16 cellular contexts compared by ENCODE assay signal in the genomic region with DNA sequence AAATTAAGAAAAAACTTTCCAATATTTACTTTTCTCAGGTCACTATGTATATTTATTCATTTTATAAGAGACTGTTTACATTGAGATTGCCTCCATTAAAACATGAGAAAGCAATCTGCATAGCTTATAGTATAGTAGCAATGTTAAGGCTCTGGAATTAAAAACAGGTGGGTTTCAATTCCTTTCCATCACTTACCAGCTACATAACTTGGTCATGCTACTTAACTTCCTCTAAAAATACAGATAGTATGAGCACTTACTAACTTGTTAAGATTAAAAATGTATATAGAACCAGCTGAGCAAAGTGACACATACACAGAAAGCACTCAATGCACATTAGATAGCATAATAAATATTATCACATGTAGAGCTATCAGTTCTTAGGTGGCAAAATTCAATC.
A peak's percentile ranks its signal among the peaks of the same experiment; 100 is the strongest.
DNase-seq lines count a peak whose midpoint lies in the region; ATAC-seq and TF ChIP-seq lines count a peak whose summit lies in the region.
"Had no signal": no experiment of that assay in that cellular context is flagged by ENCODE, and none has a peak within 500 bp of the region (broad histone marks: within the 10 kb centered on the region; RNA-seq: fewer than 3 reads in every experiment).

No MANE protein-coding gene starts in this region.

- TF ChIP-seq CTCF in GM10248 (IDR thresholded peaks at IDR 0.05; ENCODE audit: control extremely low read depth, extremely low read depth, low read depth, missing control alignments), result no peak

- ATAC-seq in stimulated activated memory B cell treated with anti-CD40 and anti-IgM and Interleukin-4, amounts not matched to agents 10 μg/mL and 1 μg/mL and 100 μg/mL, for 72 hours, result no peak
- no peak for ATAC-seq in HG03469 (IDR thresholded peaks at IDR 0.05; ENCODE audit: unreplicated experiment)
- ATAC-seq: HepG2 had no signal

- H3K36me3 Mint-ChIP-seq in dendritic cell treated with granulocyte-macrophage colony-stimulating factor and Interleukin-4, amounts not matched to agents 40 ng/mL and 50 ng/mL, for 4 days (ENCODE audit: low read depth), result peaks cover 69% of the 10 kb centered on the region
- H3K36me3 Mint-ChIP-seq in stimulated activated memory B cell treated with anti-CD40 and anti-IgM and Interleukin-4, amounts not matched to agents 10 μg/mL and 1 μg/mL and 100 μg/mL, for 72 hours, result peaks cover 54% of the 10 kb centered on the region

- POLR2A ChIA-PET in GM10248 (lab: Yijun Ruan, JAX), result no interaction called here

- H3K9me3 Mint-ChIP-seq in dendritic cell treated with granulocyte-macrophage colony-stimulating factor and Interleukin-4, amounts not matched to agents 40 ng/mL and 50 ng/mL, for 4 days, result no peaks in the 10 kb centered on the region
- no peaks in the 10 kb centered on the region for H3K9me3 Mint-ChIP-seq in stimulated activated memory B cell treated with anti-CD40 and anti-IgM and Interleukin-4, amounts not matched to agents 10 μg/mL and 1 μg/mL and 100 μg/mL, for 72 hours

- CTCF ChIA-PET in GM10248 (lab: Yijun Ruan, JAX), result interaction anchor here (1.1 to 2.3 kb wide), 5 partner anchors 9 to 35 kb away, joined by 3 to 7 read pairs (median 3); no protein-coding TSS in a partner anchor

- peak overlapping the region; percentile 29 for H3K27ac Mint-ChIP-seq in dendritic cell treated with granulocyte-macrophage colony-stimulating factor and Interleukin-4, amounts not matched to agents 40 ng/mL and 50 ng/mL, for 4 days
- peak overlapping the region; percentile 32 for H3K27ac Mint-ChIP-seq in stimulated activated memory B cell treated with anti-CD40 and anti-IgM and Interleukin-4, amounts not matched to agents 10 μg/mL and 1 μg/mL and 100 μg/mL, for 72 hours
- H3K27ac Mint-ChIP-seq: CD4-positive, CD25-positive, alpha-beta regulatory T cell had no signal

- no peaks in the 10 kb centered on the region for H3K4me1 Mint-ChIP-seq in dendritic cell treated with granulocyte-macrophage colony-stimulating factor and Interleukin-4, amounts not matched to agents 40 ng/mL and 50 ng/mL, for 4 days (ENCODE audit: low read depth)
- peaks cover 9% of the 10 kb centered on the region for H3K4me1 Mint-ChIP-seq in stimulated activated memory B cell treated with anti-CD40 and anti-IgM and Interleukin-4, amounts not matched to agents 10 μg/mL and 1 μg/mL and 100 μg/mL, for 72 hours
- H3K4me1 Mint-ChIP-seq: CD4-positive, CD25-positive, alpha-beta regulatory T cell had no signal

- no peak overlapping the region for H3K4me3 Mint-ChIP-seq in dendritic cell treated with granulocyte-macrophage colony-stimulating factor and Interleukin-4, amounts not matched to agents 40 ng/mL and 50 ng/mL, for 4 days
- no peak overlapping the region for H3K4me3 Mint-ChIP-seq in stimulated activated memory B cell treated with anti-CD40 and anti-IgM and Interleukin-4, amounts not matched to agents 10 μg/mL and 1 μg/mL and 100 μg/mL, for 72 hours
- H3K4me3 Mint-ChIP-seq: CD4-positive, CD25-positive, alpha-beta regulatory T cell had no signal

- H3K27me3 Mint-ChIP-seq in dendritic cell treated with granulocyte-macrophage colony-stimulating factor and Interleukin-4, amounts not matched to agents 40 ng/mL and 50 ng/mL, for 4 days, result no peaks in the 10 kb centered on the region
- H3K27me3 Mint-ChIP-seq in stimulated activated memory B cell treated with anti-CD40 and anti-IgM and Interleukin-4, amounts not matched to agents 10 μg/mL and 1 μg/mL and 100 μg/mL, for 72 hours, result no peaks in the 10 kb centered on the region
- H3K27me3 Mint-ChIP-seq: CD4-positive, CD25-positive, alpha-beta regulatory T cell had no signal

- intact Hi-C loops in dendritic cell treated with granulocyte-macrophage colony-stimulating factor and Interleukin-4, amounts not matched to agents 40 ng/mL and 50 ng/mL, for 4 days (cut with micrococcal nuclease), result no loop called here

- DNase-seq in DMS53 (lab: John Stamatoyannopoulos, UW) (peak; percentile 3), DMS53 treated with DMSO at 0.1 percent for 48 hours (lab: John Stamatoyannopoulos, UW; ENCODE audit: unreplicated experiment) (no peak), GM10248 (ENCODE audit: extremely low spot score) (no peak), T-helper 2 cell (no peak)
- DNase-seq: AML-193; Calu3; CD4-positive, CD25-positive, alpha-beta regulatory T cell; DMS 273 treated with DMSO at 0.1 percent for 48 hours; DMS79 treated with DMSO at 0.1 percent for 48 hours; EL; GM23248; H7 had no signal
